ENCODE assay signal across 2 cellular contexts in the genomic region with DNA sequence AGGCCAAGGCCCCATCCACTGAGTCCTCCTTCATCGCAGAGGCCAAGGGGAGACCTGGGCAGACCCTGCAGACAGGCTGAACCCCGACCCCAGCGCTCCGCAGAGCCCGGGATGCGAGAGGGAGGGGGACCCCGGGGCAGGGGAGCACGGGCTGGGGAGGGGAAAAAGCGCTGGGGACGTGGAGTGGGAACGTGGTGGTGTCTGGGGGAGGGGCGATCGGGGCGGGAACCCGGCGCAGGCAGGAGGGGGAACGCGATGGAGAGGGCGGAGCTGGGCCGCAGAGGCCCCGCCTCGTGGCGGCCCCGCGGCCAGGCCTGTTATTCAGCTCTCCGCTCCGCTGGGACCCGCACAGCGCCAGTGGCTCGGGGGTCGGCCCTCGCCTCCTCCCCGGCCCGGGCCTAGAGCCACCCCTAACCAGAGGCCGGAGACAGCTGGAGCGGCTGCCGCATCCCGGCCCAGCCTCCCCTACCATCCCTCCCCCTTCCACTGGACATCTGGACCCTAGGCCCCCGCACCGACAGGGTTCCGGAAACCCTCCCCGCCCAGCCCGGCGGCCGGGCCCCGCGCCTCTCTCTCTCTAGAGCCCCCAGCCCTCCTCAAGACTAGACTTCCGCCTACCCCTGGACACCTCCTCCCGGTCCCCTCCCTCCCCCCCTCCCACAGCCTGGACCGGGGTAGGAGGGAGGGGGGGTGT.
TF ChIP-seq lines count a peak whose summit lies in the region.

A gene (plus strand): TSS at position 320 of the 694 bp plus-strand sequence. CDS start 460 bp downstream, outside the sequence.

TF ChIP-seq in SK-N-SH, 30 proteins besides CTCF, POLR2A, EP300 and RAD21:
- no peak for TF ChIP-seq NFIC (IDR thresholded peaks at IDR 0.05; ENCODE audit: borderline replicate concordance)
- TF ChIP-seq MEF2A (IDR thresholded peaks at IDR 0.05; ENCODE audit: borderline replicate concordance, low read depth), result no peak
- TF ChIP-seq, protein P1, sequence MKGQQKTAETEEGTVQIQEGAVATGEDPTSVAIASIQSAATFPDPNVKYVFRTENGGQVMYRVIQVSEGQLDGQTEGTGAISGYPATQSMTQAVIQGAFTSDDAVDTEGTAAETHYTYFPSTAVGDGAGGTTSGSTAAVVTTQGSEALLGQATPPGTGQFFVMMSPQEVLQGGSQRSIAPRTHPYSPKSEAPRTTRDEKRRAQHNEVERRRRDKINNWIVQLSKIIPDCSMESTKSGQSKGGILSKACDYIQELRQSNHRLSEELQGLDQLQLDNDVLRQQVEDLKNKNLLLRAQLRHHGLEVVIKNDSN (IDR thresholded peaks at IDR 0.05; ENCODE audit: borderline replicate concordance, low read depth), result no peak
- TF ChIP-seq SIN3A (IDR thresholded peaks at IDR 0.05; ENCODE audit: borderline replicate concordance, low read depth, low read length), result no peak
- TF ChIP-seq NRF1 (IDR thresholded peaks at IDR 0.05; ENCODE audit: low read depth, low read length), result no peak
- no peak for TF ChIP-seq RXRA (IDR thresholded peaks at IDR 0.05; ENCODE audit: borderline replicate concordance, low read depth)
- no peak for TF ChIP-seq GATA2 (CRISPR knock-in tag; IDR thresholded peaks at IDR 0.05)
- TF ChIP-seq, protein P2, sequence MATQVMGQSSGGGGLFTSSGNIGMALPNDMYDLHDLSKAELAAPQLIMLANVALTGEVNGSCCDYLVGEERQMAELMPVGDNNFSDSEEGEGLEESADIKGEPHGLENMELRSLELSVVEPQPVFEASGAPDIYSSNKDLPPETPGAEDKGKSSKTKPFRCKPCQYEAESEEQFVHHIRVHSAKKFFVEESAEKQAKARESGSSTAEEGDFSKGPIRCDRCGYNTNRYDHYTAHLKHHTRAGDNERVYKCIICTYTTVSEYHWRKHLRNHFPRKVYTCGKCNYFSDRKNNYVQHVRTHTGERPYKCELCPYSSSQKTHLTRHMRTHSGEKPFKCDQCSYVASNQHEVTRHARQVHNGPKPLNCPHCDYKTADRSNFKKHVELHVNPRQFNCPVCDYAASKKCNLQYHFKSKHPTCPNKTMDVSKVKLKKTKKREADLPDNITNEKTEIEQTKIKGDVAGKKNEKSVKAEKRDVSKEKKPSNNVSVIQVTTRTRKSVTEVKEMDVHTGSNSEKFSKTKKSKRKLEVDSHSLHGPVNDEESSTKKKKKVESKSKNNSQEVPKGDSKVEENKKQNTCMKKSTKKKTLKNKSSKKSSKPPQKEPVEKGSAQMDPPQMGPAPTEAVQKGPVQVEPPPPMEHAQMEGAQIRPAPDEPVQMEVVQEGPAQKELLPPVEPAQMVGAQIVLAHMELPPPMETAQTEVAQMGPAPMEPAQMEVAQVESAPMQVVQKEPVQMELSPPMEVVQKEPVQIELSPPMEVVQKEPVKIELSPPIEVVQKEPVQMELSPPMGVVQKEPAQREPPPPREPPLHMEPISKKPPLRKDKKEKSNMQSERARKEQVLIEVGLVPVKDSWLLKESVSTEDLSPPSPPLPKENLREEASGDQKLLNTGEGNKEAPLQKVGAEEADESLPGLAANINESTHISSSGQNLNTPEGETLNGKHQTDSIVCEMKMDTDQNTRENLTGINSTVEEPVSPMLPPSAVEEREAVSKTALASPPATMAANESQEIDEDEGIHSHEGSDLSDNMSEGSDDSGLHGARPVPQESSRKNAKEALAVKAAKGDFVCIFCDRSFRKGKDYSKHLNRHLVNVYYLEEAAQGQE (IDR thresholded peaks at IDR 0.05; ENCODE audit: low read depth, low read length), result no peak
- TF ChIP-seq, protein P3, sequence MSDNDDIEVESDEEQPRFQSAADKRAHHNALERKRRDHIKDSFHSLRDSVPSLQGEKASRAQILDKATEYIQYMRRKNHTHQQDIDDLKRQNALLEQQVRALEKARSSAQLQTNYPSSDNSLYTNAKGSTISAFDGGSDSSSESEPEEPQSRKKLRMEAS (IDR thresholded peaks at IDR 0.05; ENCODE audit: low read depth), result 0 out of 2 replicates have a peak, but pooled peaks have one; percentile 13
- no peak; the same call in 1 of the 2 replicates for TF ChIP-seq MXI1 (IDR thresholded peaks at IDR 0.05; ENCODE audit: low read depth, low read length)
- no peak for TF ChIP-seq CHD2 (IDR thresholded peaks at IDR 0.05; ENCODE audit: low read length, partially characterized antibody)
- peak; percentile 56 for TF ChIP-seq TAF1 (IDR thresholded peaks at IDR 0.05; ENCODE audit: borderline replicate concordance, low read depth, low read length)
- TF ChIP-seq ELF1 (IDR thresholded peaks at IDR 0.05), result no peak
- TF ChIP-seq, protein P4, sequence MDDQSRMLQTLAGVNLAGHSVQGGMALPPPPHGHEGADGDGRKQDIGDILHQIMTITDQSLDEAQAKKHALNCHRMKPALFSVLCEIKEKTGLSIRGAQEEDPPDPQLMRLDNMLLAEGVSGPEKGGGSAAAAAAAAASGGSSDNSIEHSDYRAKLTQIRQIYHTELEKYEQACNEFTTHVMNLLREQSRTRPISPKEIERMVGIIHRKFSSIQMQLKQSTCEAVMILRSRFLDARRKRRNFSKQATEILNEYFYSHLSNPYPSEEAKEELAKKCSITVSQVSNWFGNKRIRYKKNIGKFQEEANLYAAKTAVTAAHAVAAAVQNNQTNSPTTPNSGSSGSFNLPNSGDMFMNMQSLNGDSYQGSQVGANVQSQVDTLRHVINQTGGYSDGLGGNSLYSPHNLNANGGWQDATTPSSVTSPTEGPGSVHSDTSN (IDR thresholded peaks at IDR 0.05), result no peak
- peak; percentile 89 for TF ChIP-seq POLR2AphosphoS5 (IDR thresholded peaks at IDR 0.05; ENCODE audit: low read depth, low read length)
- TF ChIP-seq JUND (IDR thresholded peaks at IDR 0.05), result no peak
- no peak for TF ChIP-seq TEAD4 (IDR thresholded peaks at IDR 0.05; ENCODE audit: borderline replicate concordance, insufficient read depth)
- TF ChIP-seq YY1 (IDR thresholded peaks at IDR 0.05; ENCODE audit: low read depth), result no peak
- TF ChIP-seq, protein P5, sequence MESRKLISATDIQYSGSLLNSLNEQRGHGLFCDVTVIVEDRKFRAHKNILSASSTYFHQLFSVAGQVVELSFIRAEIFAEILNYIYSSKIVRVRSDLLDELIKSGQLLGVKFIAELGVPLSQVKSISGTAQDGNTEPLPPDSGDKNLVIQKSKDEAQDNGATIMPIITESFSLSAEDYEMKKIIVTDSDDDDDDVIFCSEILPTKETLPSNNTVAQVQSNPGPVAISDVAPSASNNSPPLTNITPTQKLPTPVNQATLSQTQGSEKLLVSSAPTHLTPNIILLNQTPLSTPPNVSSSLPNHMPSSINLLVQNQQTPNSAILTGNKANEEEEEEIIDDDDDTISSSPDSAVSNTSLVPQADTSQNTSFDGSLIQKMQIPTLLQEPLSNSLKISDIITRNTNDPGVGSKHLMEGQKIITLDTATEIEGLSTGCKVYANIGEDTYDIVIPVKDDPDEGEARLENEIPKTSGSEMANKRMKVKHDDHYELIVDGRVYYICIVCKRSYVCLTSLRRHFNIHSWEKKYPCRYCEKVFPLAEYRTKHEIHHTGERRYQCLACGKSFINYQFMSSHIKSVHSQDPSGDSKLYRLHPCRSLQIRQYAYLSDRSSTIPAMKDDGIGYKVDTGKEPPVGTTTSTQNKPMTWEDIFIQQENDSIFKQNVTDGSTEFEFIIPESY (IDR thresholded peaks at IDR 0.05; ENCODE audit: borderline replicate concordance, low read depth), result no peak
- no peak for TF ChIP-seq EZH2phosphoT487 (IDR thresholded peaks at IDR 0.05; ENCODE audit: borderline replicate concordance, low read depth)
- TF ChIP-seq TCF12 (IDR thresholded peaks at IDR 0.05), result no peak

TF ChIP-seq in K562, 482 proteins besides CTCF, POLR2A, EP300 and RAD21 (continues in another document):
- TF ChIP-seq YY1 (IDR thresholded peaks at IDR 0.05; ENCODE audit: borderline replicate concordance in 1 of 3, control insufficient read depth in 1 of 3, extremely low read depth in 1 of 3, insufficient read depth in 3 of 3, insufficient read length in 1 of 3, insufficient replicate concordance in 2 of 3, low read depth in 1 of 3, low read length in 2 of 3) (peak in 2 of 3 experiments; percentile 30 to 40), ZNF143 (CRISPR knock-in tag; IDR thresholded peaks at IDR 0.05) (no peak), ZNF431 (CRISPR knock-in tag; IDR thresholded peaks at IDR 0.05) (no peak), DDX20 (tag; IDR thresholded peaks at IDR 0.05; ENCODE audit: low read depth) (no peak), SMAD1 (IDR thresholded peaks at IDR 0.05; ENCODE audit: low read depth, low read length, partially characterized antibody) (no peak), RUNX1 (IDR thresholded peaks at IDR 0.05; ENCODE audit: low read depth) (no peak), ILF3 (IDR thresholded peaks at IDR 0.05; ENCODE audit: borderline replicate concordance) (no peak), HMG20A (CRISPR knock-in tag; conservative IDR thresholded peaks at IDR 0.05) (no peak), TOE1 (IDR thresholded peaks at IDR 0.05; ENCODE audit: borderline replicate concordance) (0 out of 2 replicates have a peak, but pooled peaks have one; percentile 46), TOE1 (CRISPR knock-in tag; IDR thresholded peaks at IDR 0.05; ENCODE audit: borderline replicate concordance, low read depth) (no peak), CBX1 (IDR thresholded peaks at IDR 0.05; ENCODE audit: low read depth) (no peak), BRCA1 (IDR thresholded peaks at IDR 0.05) (no peak), BRCA1 (CRISPR knock-in tag; IDR thresholded peaks at IDR 0.05) (no peak), SIN3B (IDR thresholded peaks at IDR 0.05; ENCODE audit: low read depth) (no peak)
- TF ChIP-seq, protein P6, sequence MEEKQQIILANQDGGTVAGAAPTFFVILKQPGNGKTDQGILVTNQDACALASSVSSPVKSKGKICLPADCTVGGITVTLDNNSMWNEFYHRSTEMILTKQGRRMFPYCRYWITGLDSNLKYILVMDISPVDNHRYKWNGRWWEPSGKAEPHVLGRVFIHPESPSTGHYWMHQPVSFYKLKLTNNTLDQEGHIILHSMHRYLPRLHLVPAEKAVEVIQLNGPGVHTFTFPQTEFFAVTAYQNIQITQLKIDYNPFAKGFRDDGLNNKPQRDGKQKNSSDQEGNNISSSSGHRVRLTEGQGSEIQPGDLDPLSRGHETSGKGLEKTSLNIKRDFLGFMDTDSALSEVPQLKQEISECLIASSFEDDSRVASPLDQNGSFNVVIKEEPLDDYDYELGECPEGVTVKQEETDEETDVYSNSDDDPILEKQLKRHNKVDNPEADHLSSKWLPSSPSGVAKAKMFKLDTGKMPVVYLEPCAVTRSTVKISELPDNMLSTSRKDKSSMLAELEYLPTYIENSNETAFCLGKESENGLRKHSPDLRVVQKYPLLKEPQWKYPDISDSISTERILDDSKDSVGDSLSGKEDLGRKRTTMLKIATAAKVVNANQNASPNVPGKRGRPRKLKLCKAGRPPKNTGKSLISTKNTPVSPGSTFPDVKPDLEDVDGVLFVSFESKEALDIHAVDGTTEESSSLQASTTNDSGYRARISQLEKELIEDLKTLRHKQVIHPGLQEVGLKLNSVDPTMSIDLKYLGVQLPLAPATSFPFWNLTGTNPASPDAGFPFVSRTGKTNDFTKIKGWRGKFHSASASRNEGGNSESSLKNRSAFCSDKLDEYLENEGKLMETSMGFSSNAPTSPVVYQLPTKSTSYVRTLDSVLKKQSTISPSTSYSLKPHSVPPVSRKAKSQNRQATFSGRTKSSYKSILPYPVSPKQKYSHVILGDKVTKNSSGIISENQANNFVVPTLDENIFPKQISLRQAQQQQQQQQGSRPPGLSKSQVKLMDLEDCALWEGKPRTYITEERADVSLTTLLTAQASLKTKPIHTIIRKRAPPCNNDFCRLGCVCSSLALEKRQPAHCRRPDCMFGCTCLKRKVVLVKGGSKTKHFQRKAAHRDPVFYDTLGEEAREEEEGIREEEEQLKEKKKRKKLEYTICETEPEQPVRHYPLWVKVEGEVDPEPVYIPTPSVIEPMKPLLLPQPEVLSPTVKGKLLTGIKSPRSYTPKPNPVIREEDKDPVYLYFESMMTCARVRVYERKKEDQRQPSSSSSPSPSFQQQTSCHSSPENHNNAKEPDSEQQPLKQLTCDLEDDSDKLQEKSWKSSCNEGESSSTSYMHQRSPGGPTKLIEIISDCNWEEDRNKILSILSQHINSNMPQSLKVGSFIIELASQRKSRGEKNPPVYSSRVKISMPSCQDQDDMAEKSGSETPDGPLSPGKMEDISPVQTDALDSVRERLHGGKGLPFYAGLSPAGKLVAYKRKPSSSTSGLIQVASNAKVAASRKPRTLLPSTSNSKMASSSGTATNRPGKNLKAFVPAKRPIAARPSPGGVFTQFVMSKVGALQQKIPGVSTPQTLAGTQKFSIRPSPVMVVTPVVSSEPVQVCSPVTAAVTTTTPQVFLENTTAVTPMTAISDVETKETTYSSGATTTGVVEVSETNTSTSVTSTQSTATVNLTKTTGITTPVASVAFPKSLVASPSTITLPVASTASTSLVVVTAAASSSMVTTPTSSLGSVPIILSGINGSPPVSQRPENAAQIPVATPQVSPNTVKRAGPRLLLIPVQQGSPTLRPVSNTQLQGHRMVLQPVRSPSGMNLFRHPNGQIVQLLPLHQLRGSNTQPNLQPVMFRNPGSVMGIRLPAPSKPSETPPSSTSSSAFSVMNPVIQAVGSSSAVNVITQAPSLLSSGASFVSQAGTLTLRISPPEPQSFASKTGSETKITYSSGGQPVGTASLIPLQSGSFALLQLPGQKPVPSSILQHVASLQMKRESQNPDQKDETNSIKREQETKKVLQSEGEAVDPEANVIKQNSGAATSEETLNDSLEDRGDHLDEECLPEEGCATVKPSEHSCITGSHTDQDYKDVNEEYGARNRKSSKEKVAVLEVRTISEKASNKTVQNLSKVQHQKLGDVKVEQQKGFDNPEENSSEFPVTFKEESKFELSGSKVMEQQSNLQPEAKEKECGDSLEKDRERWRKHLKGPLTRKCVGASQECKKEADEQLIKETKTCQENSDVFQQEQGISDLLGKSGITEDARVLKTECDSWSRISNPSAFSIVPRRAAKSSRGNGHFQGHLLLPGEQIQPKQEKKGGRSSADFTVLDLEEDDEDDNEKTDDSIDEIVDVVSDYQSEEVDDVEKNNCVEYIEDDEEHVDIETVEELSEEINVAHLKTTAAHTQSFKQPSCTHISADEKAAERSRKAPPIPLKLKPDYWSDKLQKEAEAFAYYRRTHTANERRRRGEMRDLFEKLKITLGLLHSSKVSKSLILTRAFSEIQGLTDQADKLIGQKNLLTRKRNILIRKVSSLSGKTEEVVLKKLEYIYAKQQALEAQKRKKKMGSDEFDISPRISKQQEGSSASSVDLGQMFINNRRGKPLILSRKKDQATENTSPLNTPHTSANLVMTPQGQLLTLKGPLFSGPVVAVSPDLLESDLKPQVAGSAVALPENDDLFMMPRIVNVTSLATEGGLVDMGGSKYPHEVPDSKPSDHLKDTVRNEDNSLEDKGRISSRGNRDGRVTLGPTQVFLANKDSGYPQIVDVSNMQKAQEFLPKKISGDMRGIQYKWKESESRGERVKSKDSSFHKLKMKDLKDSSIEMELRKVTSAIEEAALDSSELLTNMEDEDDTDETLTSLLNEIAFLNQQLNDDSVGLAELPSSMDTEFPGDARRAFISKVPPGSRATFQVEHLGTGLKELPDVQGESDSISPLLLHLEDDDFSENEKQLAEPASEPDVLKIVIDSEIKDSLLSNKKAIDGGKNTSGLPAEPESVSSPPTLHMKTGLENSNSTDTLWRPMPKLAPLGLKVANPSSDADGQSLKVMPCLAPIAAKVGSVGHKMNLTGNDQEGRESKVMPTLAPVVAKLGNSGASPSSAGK (IDR thresholded peaks at IDR 0.05), result peak; percentile 50
- TF ChIP-seq, protein P5 (CRISPR knock-in tag; IDR thresholded peaks at IDR 0.05), result no peak
